ENCODE assay signal across 14 cellular contexts in genomic region chr3:113221703-113222257, GRCh38. TPM values are rescaled to one million over a fixed set of nuclear protein-coding genes. Genes with fewer than 3 reads are reported as not detected.
"Had no signal": no experiment of that assay in that cellular context is flagged by ENCODE, and none has a peak within 500 bp of the region (broad histone marks: within the 10 kb centered on the region; RNA-seq: fewer than 3 reads in every experiment).

No MANE protein-coding gene starts in this region.

- H3K4me3 ChIP-seq: ascending aorta, coronary artery, right lobe of liver, suprapubic skin had no signal

- H3K27ac Mint-ChIP-seq: activated CD4-positive, alpha-beta memory T cell treated with anti-CD3 and anti-CD28 coated beads for 36 hours; activated naive CD8-positive, alpha-beta T cell treated with anti-CD3 and anti-CD28 coated beads, Interleukin-2, amount 10 ng/mL, durations not matched to agents 7 days and 5 days had no signal

- DNase-seq: activated CD4-positive, alpha-beta memory T cell treated with anti-CD3 and anti-CD28 coated beads for 36 hours; activated CD8-positive, alpha-beta memory T cell treated with anti-CD3 and anti-CD28 coated beads, Interleukin-2, amount 50 U/mL, for 4 hours; activated naive CD8-positive, alpha-beta T cell treated with anti-CD3 and anti-CD28 coated beads, Interleukin-2, amount 10 ng/mL, durations not matched to agents 7 days and 5 days; caudate nucleus; effector CD8-positive, alpha-beta T cell; glutamatergic neuron; left colon; right lobe of liver; stimulated activated CD4-positive, alpha-beta T cell treated with anti-CD3 and anti-CD28 coated beads, Interleukin-2, amount 100 ng/mL, for 24 hours; stimulated activated naive CD4-positive, alpha-beta T cell; T-helper 9 cell had no signal

- H3K36me3 Mint-ChIP-seq: activated CD4-positive, alpha-beta memory T cell treated with anti-CD3 and anti-CD28 coated beads for 36 hours; activated naive CD8-positive, alpha-beta T cell treated with anti-CD3 and anti-CD28 coated beads, Interleukin-2, amount 10 ng/mL, durations not matched to agents 7 days and 5 days had no signal

- H3K4me1 ChIP-seq: ascending aorta, right lobe of liver had no signal

- H3K36me3 ChIP-seq: right lobe of liver had no signal

- ATAC-seq: left colon, right lobe of liver had no signal

- H3K4me3 Mint-ChIP-seq: activated CD4-positive, alpha-beta memory T cell treated with anti-CD3 and anti-CD28 coated beads for 36 hours; activated naive CD8-positive, alpha-beta T cell treated with anti-CD3 and anti-CD28 coated beads, Interleukin-2, amount 10 ng/mL, durations not matched to agents 7 days and 5 days had no signal

- H3K27me3 ChIP-seq: ascending aorta, right lobe of liver, suprapubic skin had no signal

- H3K9me3 ChIP-seq: ascending aorta, right lobe of liver, suprapubic skin had no signal

- H3K27ac ChIP-seq: right lobe of liver had no signal

- H3K9me3 Mint-ChIP-seq: activated CD4-positive, alpha-beta memory T cell treated with anti-CD3 and anti-CD28 coated beads for 36 hours had no signal

RNA-seq across cellular contexts. Expression of gene BOC, which starts 10.4 kb away (rescaled TPM):
- total RNA-seq: activated CD4-positive, alpha-beta memory T cell treated with anti-CD3 and anti-CD28 coated beads for 36 hours; activated naive CD8-positive, alpha-beta T cell treated with anti-CD3 and anti-CD28 coated beads, Interleukin-2, amount 10 ng/mL, durations not matched to agents 7 days and 5 days had no signal
